ENCODE assay signal across 9 cellular contexts in genomic region chr2:55099878-55100820, GRCh38. TPM values are rescaled to one million over a fixed set of nuclear protein-coding genes. Genes with fewer than 3 reads are reported as not detected.
DNase-seq lines count a peak whose midpoint lies in the region; ATAC-seq and TF ChIP-seq lines count a peak whose summit lies in the region.
"Had no signal": no experiment of that assay in that cellular context is flagged by ENCODE, and none has a peak within 500 bp of the region (broad histone marks: within the 10 kb centered on the region; RNA-seq: fewer than 3 reads in every experiment).

No MANE protein-coding gene starts in this region.

- no peaks in the 10 kb centered on the region for H3K27me3 ChIP-seq in adipocyte (replicated peaks; ENCODE audit: control insufficient read depth, insufficient read depth, low read length)
- no peaks in the 10 kb centered on the region for H3K27me3 ChIP-seq in left lung
- H3K27me3 ChIP-seq in H7 (ENCODE audit: control insufficient read depth, insufficient read depth, low read length), result no peaks in the 10 kb centered on the region

- H3K9me3 ChIP-seq in adipocyte (ENCODE audit: control insufficient read depth, low read length), result no peaks in the 10 kb centered on the region
- no peaks in the 10 kb centered on the region for H3K9me3 ChIP-seq in left lung

- H3K27me3 Mint-ChIP-seq in activated T-cell treated with anti-CD3 and anti-CD28 coated beads, Interleukin-2, amount 50 U/mL, for 24 hours, result no peaks in the 10 kb centered on the region
- H3K27me3 Mint-ChIP-seq: CD4-positive, CD25-positive, alpha-beta regulatory T cell had no signal

- no peak overlapping the region for H3K4me3 Mint-ChIP-seq in activated T-cell treated with anti-CD3 and anti-CD28 coated beads, Interleukin-2, amount 50 U/mL, for 24 hours
- H3K4me3 Mint-ChIP-seq: CD4-positive, CD25-positive, alpha-beta regulatory T cell had no signal

- DNase-seq in activated T-cell treated with anti-CD3 and anti-CD28 coated beads, Interleukin-2, amount 50 U/mL, for 24 hours, result no peak
- DNase-seq in activated T-cell treated with anti-CD3 and anti-CD28 coated beads for 4 hours, result no peak
- peak; percentile 90 for DNase-seq in adipocyte (ENCODE audit: low read depth)
- no peak for DNase-seq in left lung
- no peak for DNase-seq in GM03348 (ENCODE audit: low spot score)
- DNase-seq in H7, result no peak
- no peak for DNase-seq in activated T-cell treated with anti-CD3 and anti-CD28 coated beads, Interleukin-2, amount 50 U/mL, for 48 hours
- DNase-seq: CD4-positive, CD25-positive, alpha-beta regulatory T cell had no signal

- peak overlapping the region; percentile 88 for H3K9ac ChIP-seq in adipocyte (ENCODE audit: low read length)

- peak overlapping the region; percentile 76 for H3K27ac Mint-ChIP-seq in activated T-cell treated with anti-CD3 and anti-CD28 coated beads, Interleukin-2, amount 50 U/mL, for 24 hours

- peak overlapping the region; percentile 75 for H3K4me3 ChIP-seq in adipocyte (ENCODE audit: low read length)
- no peak overlapping the region for H3K4me3 ChIP-seq in left lung
- no peak overlapping the region for H3K4me3 ChIP-seq in urinary bladder (ENCODE audit: low read depth, low read length)
- no peak overlapping the region for H3K4me3 ChIP-seq in H7 (ENCODE audit: insufficient read depth, low read depth, low read length)

- H3K36me3 ChIP-seq in adipocyte (ENCODE audit: control insufficient read depth, insufficient read depth, low read length, severe bottlenecking) (no peaks in the 10 kb centered on the region), left lung (no peaks in the 10 kb centered on the region), urinary bladder (ENCODE audit: insufficient read depth) (no peaks in the 10 kb centered on the region), H7 (replicated peaks; ENCODE audit: control insufficient read depth, insufficient read depth, low read length) (no peaks in the 10 kb centered on the region)

- no peak for TF ChIP-seq CTCF in left lung (IDR thresholded peaks at IDR 0.05)

- H3K4me1 ChIP-seq in adipocyte (ENCODE audit: control insufficient read depth, insufficient read depth, low read length) (peaks cover 68% of the 10 kb centered on the region), left lung (peaks cover 5 to 70% of the 10 kb centered on the region in 2 donors), urinary bladder (ENCODE audit: insufficient read depth) (no peaks in the 10 kb centered on the region)

- H3K4me1 Mint-ChIP-seq in activated T-cell treated with anti-CD3 and anti-CD28 coated beads, Interleukin-2, amount 50 U/mL, for 24 hours (ENCODE audit: low read depth), result peaks cover 16% of the 10 kb centered on the region

- no peaks in the 10 kb centered on the region for H3K9me3 Mint-ChIP-seq in activated T-cell treated with anti-CD3 and anti-CD28 coated beads, Interleukin-2, amount 50 U/mL, for 24 hours
- H3K9me3 Mint-ChIP-seq: CD4-positive, CD25-positive, alpha-beta regulatory T cell had no signal

- WGBS in urinary bladder, result 28% methylated on average over 5 of the region's 5 CpGs

- intact Hi-C loops in left lung (cut with DNase I), result no loop called here

- peak; percentile 74 for ATAC-seq in left lung

- H3K27ac ChIP-seq in left lung (peak overlapping the region; percentile 76 to 88), urinary bladder (ENCODE audit: low read depth) (peak overlapping the region; percentile 52)

- H3K36me3 Mint-ChIP-seq in activated T-cell treated with anti-CD3 and anti-CD28 coated beads, Interleukin-2, amount 50 U/mL, for 24 hours (ENCODE audit: low read depth), result no peaks in the 10 kb centered on the region
- H3K36me3 Mint-ChIP-seq: CD4-positive, CD25-positive, alpha-beta regulatory T cell had no signal

RNA-seq across cellular contexts. Expression of gene RTN4, which starts 49.9 kb away (rescaled TPM):
- total RNA-seq in left lung (100 to 1,000 TPM; 317 to 373 TPM), urinary bladder (288 TPM)
- polyA plus RNA-seq in urinary bladder, result 406 TPM
- 131 and 136 TPM in 2 replicates for total RNA-seq in H7 (2014; rRNA removed; shearing (Covaris generic))
